Comparison of ENCODE assay signal across 8 cellular contexts in the genomic region with DNA sequence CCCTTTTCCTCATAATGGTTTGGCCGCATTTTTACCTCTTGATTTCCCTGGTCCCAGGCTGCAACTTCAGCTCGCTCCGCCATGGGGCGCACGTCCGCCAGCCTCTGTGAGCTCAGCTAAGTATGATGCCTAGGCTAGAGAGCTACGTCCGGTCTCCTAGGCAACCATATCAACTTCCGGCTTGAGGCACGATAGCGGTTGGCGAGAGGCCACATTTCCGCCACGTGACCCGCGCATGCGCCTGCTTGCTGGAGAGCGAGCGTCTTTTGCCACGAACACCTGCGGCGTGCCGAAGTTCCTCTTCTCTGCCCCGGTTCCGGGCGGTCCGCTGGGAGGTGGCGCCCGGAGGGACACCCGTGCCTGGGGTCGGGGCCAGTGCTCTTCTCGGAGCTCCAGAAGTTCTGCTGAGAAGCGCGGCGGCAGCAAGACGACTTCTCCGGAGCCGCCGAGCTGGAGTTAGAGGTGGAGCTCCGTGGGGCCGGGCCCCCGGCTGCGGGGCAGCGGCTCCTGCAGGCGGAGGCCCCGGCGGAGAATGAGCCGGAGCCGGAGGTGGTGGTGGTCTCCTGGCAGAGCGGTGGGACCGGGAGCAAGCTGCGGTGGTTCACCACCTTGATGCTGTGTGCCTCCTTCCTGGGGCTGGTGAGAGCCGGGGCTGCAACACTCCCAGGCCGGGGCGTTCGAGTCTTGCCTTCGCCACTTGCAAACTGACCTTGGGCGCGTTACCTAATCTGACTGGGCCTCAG.
A peak's percentile ranks its signal among the peaks of the same experiment; 100 is the strongest.
DNase-seq lines count a peak whose midpoint lies in the region; ATAC-seq and TF ChIP-seq lines count a peak whose summit lies in the region.

No MANE protein-coding gene starts in this region.

- DNase-seq in GM10266 (ENCODE audit: extremely low spot score) = peak; percentile 95
- peak; percentile 100 for DNase-seq in NB4 (ENCODE audit: low read depth)
- DNase-seq in SK-N-MC (ENCODE audit: low read depth, low spot score) = peak; percentile 96
- DNase-seq in activated naive CD4-positive, alpha-beta T cell treated with anti-CD3 and anti-CD28 coated beads, Interleukin-2, amount 50 U/mL, for 72 hours (ENCODE audit: low spot score in 2 of 2) = peak; percentile 96 to 99
- DNase-seq in head of caudate nucleus = peak; percentile 94 to 100 (median 99)
- DNase-seq in osteocyte (ENCODE audit: extremely low spot score, unreplicated experiment) = peak; percentile 99
- DNase-seq in tibial artery = peak; percentile 99

- peak; percentile 82 for TF ChIP-seq POLR2A in NB4 (IDR thresholded peaks at IDR 0.05; ENCODE audit: extremely low read depth, insufficient read length)

- no peaks in the 10 kb centered on the region for H3K27me3 ChIP-seq in tibial artery

- intact Hi-C loops in head of caudate nucleus (cut with DNase I) = loop anchor here (10.0 kb wide), 1 partner anchor 226 kb away; a partner anchor contains a TSS
- intact Hi-C loops in tibial artery (cut with DNase I; ENCODE audit: low total_unique reads) = loop anchor here (5.0 kb wide), 2 partner anchors 383 to 738 kb away; no protein-coding TSS in a partner anchor

- TF ChIP-seq CTCF in GM10266 (IDR thresholded peaks at IDR 0.05; ENCODE audit: control insufficient read depth, insufficient read depth, low read depth, missing control alignments) = peak; percentile 92
- TF ChIP-seq CTCF in NB4 (IDR thresholded peaks at IDR 0.05; ENCODE audit: low read depth, low read length) = peak; percentile 93
- TF ChIP-seq CTCF in osteocyte (IDR thresholded peaks at IDR 0.05) = peak; percentile 89
- peak; percentile 95 to 97 for TF ChIP-seq CTCF in tibial artery (IDR thresholded peaks at IDR 0.05)

- ATAC-seq in HG02571 (IDR thresholded peaks at IDR 0.05; ENCODE audit: unreplicated experiment) = peak; percentile 99
- ATAC-seq in activated naive CD4-positive, alpha-beta T cell treated with anti-CD3 and anti-CD28 coated beads, Interleukin-2, amount 50 U/mL, for 72 hours = peak; percentile 99

- H3K9me3 ChIP-seq in SK-N-MC (ENCODE audit: low read depth, low read length) = no peaks in the 10 kb centered on the region
- H3K9me3 ChIP-seq in tibial artery = no peaks in the 10 kb centered on the region

- peak overlapping the region; percentile 79 for H3K4me3 Mint-ChIP-seq in osteocyte (ENCODE audit: unreplicated experiment)

- peak overlapping the region; percentile 82 for H3K9ac ChIP-seq in SK-N-MC (ENCODE audit: insufficient read length)

- H3K9me3 Mint-ChIP-seq in activated naive CD4-positive, alpha-beta T cell treated with anti-CD3 and anti-CD28 coated beads, Interleukin-2, amount 50 U/mL, for 72 hours = no peaks in the 10 kb centered on the region
- no peaks in the 10 kb centered on the region for H3K9me3 Mint-ChIP-seq in osteocyte (ENCODE audit: unreplicated experiment)

- H3K27ac ChIP-seq in SK-N-MC (0 out of 2 replicates have a peak overlapping the region, but pooled peaks have one; percentile 19), tibial artery (peak overlapping the region; percentile 79 to 85)

- peaks cover 7% of the 10 kb centered on the region for H3K36me3 ChIP-seq in SK-N-MC (ENCODE audit: insufficient read depth, low read length)
- peaks cover 3 to 9% (median 4%) of the 10 kb centered on the region in 3 donors for H3K36me3 ChIP-seq in tibial artery

- H3K36me3 Mint-ChIP-seq in activated naive CD4-positive, alpha-beta T cell treated with anti-CD3 and anti-CD28 coated beads, Interleukin-2, amount 50 U/mL, for 72 hours = no peaks in the 10 kb centered on the region
- H3K36me3 Mint-ChIP-seq in osteocyte (ENCODE audit: unreplicated experiment) = peaks cover 6% of the 10 kb centered on the region

- H3K27ac Mint-ChIP-seq in activated naive CD4-positive, alpha-beta T cell treated with anti-CD3 and anti-CD28 coated beads, Interleukin-2, amount 50 U/mL, for 72 hours = peak overlapping the region; percentile 81 to 90
- peak overlapping the region; percentile 74 for H3K27ac Mint-ChIP-seq in osteocyte (ENCODE audit: unreplicated experiment)

- H3K4me1 Mint-ChIP-seq in osteocyte (ENCODE audit: unreplicated experiment) = peaks cover 29% of the 10 kb centered on the region

- H3K4me3 ChIP-seq in NB4 (ENCODE audit: low read depth, low read length) (peak overlapping the region; percentile 73), SK-N-MC (peak overlapping the region; percentile 95), tibial artery (peak overlapping the region; percentile 62 to 87)

- H3K27me3 Mint-ChIP-seq in osteocyte (ENCODE audit: unreplicated experiment) = peaks cover 21% of the 10 kb centered on the region

- peaks cover 0 to 23% (median 14%) of the 10 kb centered on the region in 4 donors for H3K4me1 ChIP-seq in tibial artery

Comparison
In these comparisons a context has a peak if more than half of its experiments do, and no peak if none do; other contexts are left out.
1. Peak in every context shown above with its lines: DNase-seq, ATAC-seq, H3K4me3 ChIP-seq and H3K27ac ChIP-seq.